Comparison of ENCODE assay signal across 13 cellular contexts in genomic region chrX:67781132-67781531, GRCh38.
A peak's percentile ranks its signal among the peaks of the same experiment; 100 is the strongest.
DNase-seq lines count a peak whose midpoint lies in the region; ATAC-seq and TF ChIP-seq lines count a peak whose summit lies in the region.
"Had no signal": no experiment of that assay in that cellular context is flagged by ENCODE, and none has a peak within 500 bp of the region (broad histone marks: within the 10 kb centered on the region; RNA-seq: fewer than 3 reads in every experiment).

No MANE protein-coding gene starts in this region.

- no peak overlapping the region for H3K4me3 ChIP-seq in WI38 (ENCODE audit: low read depth, low read length)
- H3K4me3 ChIP-seq in gastroesophageal sphincter = no peak overlapping the region
- H3K4me3 ChIP-seq in lower leg skin (ENCODE audit: low read depth, poor library complexity, severe bottlenecking) = no peak overlapping the region
- H3K4me3 ChIP-seq: transverse colon had no signal

- peak overlapping the region in 1 of 4 donors; percentile 41 for H3K27ac ChIP-seq in gastroesophageal sphincter

- intact Hi-C loops in sciatic nerve (cut with DNase I) (no loop called here), lower leg skin (cut with DNase I; ENCODE audit: low total_unique reads) (no loop called here)

- H3K27me3 ChIP-seq in gastroesophageal sphincter = no peaks in the 10 kb centered on the region
- H3K27me3 ChIP-seq: transverse colon had no signal

- 50% methylated on average over 1 of the region's 3 CpGs; no CpG with 5 or more reads in 1 of the 2 donors for WGBS in gastroesophageal sphincter (ENCODE audit: low coverage in 1 of 2), 2 donors
- WGBS in lower leg skin, 2 donors = 42 to 48% methylated on average over 3 of the region's 3 CpGs

- peak; percentile 15 for DNase-seq in GM03348 (ENCODE audit: low spot score)
- no peak for DNase-seq in sciatic nerve (ENCODE audit: low spot score)
- no peak for DNase-seq in lower leg skin (ENCODE audit: low spot score in 2 of 2)
- DNase-seq: activated CD8-positive, alpha-beta memory T cell treated with anti-CD3 and anti-CD28 coated beads for 24 hours; DMS153; naive B cell; stimulated activated CD4-positive, alpha-beta T cell treated with anti-CD3 and anti-CD28 coated beads, Interleukin-2, amount 100 ng/mL, for 48 hours had no signal

- H3K36me3 ChIP-seq in gastroesophageal sphincter = no peaks in the 10 kb centered on the region
- H3K36me3 ChIP-seq: transverse colon had no signal

- no peak for TF ChIP-seq EP300 in gastroesophageal sphincter (IDR thresholded peaks at IDR 0.05)

- H3K9me3 ChIP-seq in gastroesophageal sphincter = no peaks in the 10 kb centered on the region
- H3K9me3 ChIP-seq: transverse colon had no signal

- TF ChIP-seq CTCF in WI38 (IDR thresholded peaks at IDR 0.05; ENCODE audit: low read depth, low read length) (peak; percentile 38; the same call in 1 of the 2 replicates), gastroesophageal sphincter (IDR thresholded peaks at IDR 0.05) (peak in 1 of 4 experiments; percentile 18), lower leg skin (IDR thresholded peaks at IDR 0.05) (no peak)

- H3K4me1 ChIP-seq in gastroesophageal sphincter = peaks cover 0 to 16% (median 0%) of the 10 kb centered on the region in 3 donors
- H3K4me1 ChIP-seq: transverse colon had no signal

- TF ChIP-seq POLR2A in gastroesophageal sphincter (IDR thresholded peaks at IDR 0.05) (no peak), lower leg skin (IDR thresholded peaks at IDR 0.05) (no peak)

- ATAC-seq in gastroesophageal sphincter = peak; percentile 53
- peak; percentile 70 for ATAC-seq in sciatic nerve
- ATAC-seq in HG02885 (IDR thresholded peaks at IDR 0.05; ENCODE audit: poor library complexity, unreplicated experiment) = no peak
- ATAC-seq in activated CD4-positive, CD25-positive, alpha-beta regulatory T cell treated with anti-CD3 and anti-CD28 coated beads, Interleukin-2, amount 50 U/mL, for 24 hours = no peak
- ATAC-seq in HG02798 (IDR thresholded peaks at IDR 0.05; ENCODE audit: poor library complexity, unreplicated experiment) = no peak

Comparison
In these comparisons a context has a peak if more than half of its experiments do, and no peak if none do; other contexts are left out.
1. ATAC-seq: peak in gastroesophageal sphincter (single experiment) and sciatic nerve (single experiment); none in HG02885 (single experiment), activated CD4-positive, CD25-positive, alpha-beta regulatory T cell treated with anti-CD3 and anti-CD28 coated beads, Interleukin-2, amount 50 U/mL, for 24 hours (0 of 2) and HG02798 (single experiment).